19 cellular contexts compared by ENCODE assay signal in genomic region chr14:58060077-58060476, GRCh38.
DNase-seq lines count a peak whose midpoint lies in the region; ATAC-seq and TF ChIP-seq lines count a peak whose summit lies in the region.
"Had no signal": no experiment of that assay in that cellular context is flagged by ENCODE, and none has a peak within 500 bp of the region (broad histone marks: within the 10 kb centered on the region; RNA-seq: fewer than 3 reads in every experiment).

No MANE protein-coding gene starts in this region.

- ATAC-seq in RWPE2 (ENCODE audit: low read depth), result peak; percentile 64; the same call in 2 of the 3 replicates
- ATAC-seq in foreskin keratinocyte, result peak; percentile 88
- ATAC-seq in GM21447 (IDR thresholded peaks at IDR 0.05; ENCODE audit: unreplicated experiment), result no peak
- ATAC-seq: K562 had no signal

- H3K27ac ChIP-seq in RWPE2 (ENCODE audit: poor library complexity, severe bottlenecking) (no peak overlapping the region), foreskin keratinocyte (no peak overlapping the region)
- H3K27ac ChIP-seq: C4-2B, SJSA1 had no signal

- no peaks in the 10 kb centered on the region for H3K9me3 ChIP-seq in RWPE2 (ENCODE audit: severe bottlenecking)
- H3K9me3 ChIP-seq: SJSA1 had no signal

- DNase-seq in A172 (ENCODE audit: low spot score) (peak; percentile 7), GM03348 (ENCODE audit: low spot score) (peak; percentile 17), RWPE2 (ENCODE audit: low spot score) (no peak), foreskin keratinocyte (peak in 1 of 2 donors; percentile 55), hepatic stellate cell (ENCODE audit: low spot score) (no peak), Kasumi-1 (lab: John Stamatoyannopoulos, UW) (no peak)
- no peak for DNase-seq in activated CD8-positive, alpha-beta memory T cell treated with anti-CD3 and anti-CD28 coated beads for 24 hours
- DNase-seq: DMS 273 treated with DMSO at 0.1 percent for 48 hours, EL, H7, NCI-H1092, NCI-H1694 treated with DMSO at 0.1 percent for 48 hours, NCI-H226, NCI-H526 treated with DMSO at 0.1 percent for 48 hours, RPMI8226 had no signal

- H3K27me3 ChIP-seq in RWPE2 (ENCODE audit: insufficient read depth, poor library complexity, severe bottlenecking), result peaks cover 8% of the 10 kb centered on the region
- H3K27me3 ChIP-seq in foreskin keratinocyte, result no peaks in the 10 kb centered on the region

- no peak for TF ChIP-seq CTCF in RWPE2 (IDR thresholded peaks at IDR 0.05; ENCODE audit: poor library complexity, severe bottlenecking)
- no peak for TF ChIP-seq CTCF in foreskin keratinocyte (conservative IDR thresholded peaks at IDR 0.05)

- H3K4me1 ChIP-seq in RWPE2 (ENCODE audit: insufficient read depth, poor library complexity, severe bottlenecking) (no peaks in the 10 kb centered on the region), foreskin keratinocyte (no peaks in the 10 kb centered on the region)
- H3K4me1 ChIP-seq: SJSA1 had no signal

- no peaks in the 10 kb centered on the region for H3K36me3 ChIP-seq in RWPE2 (ENCODE audit: low read depth)
- H3K36me3 ChIP-seq: SJSA1 had no signal

- no peak overlapping the region for H3K4me3 ChIP-seq in RWPE2 (ENCODE audit: severe bottlenecking)
- H3K4me3 ChIP-seq: K562, SJSA1 had no signal

Comparison
In these comparisons a context has a peak if more than half of its experiments do, and no peak if none do; other contexts are left out.
1. DNase-seq: peak in A172 (single experiment) and GM03348 (single experiment); none in RWPE2 (single experiment), hepatic stellate cell (single experiment), activated CD8-positive, alpha-beta memory T cell treated with anti-CD3 and anti-CD28 coated beads for 24 hours (single experiment) and Kasumi-1 (0 of 2).